ENCODE assay signal across 8 cellular contexts in the genomic region with DNA sequence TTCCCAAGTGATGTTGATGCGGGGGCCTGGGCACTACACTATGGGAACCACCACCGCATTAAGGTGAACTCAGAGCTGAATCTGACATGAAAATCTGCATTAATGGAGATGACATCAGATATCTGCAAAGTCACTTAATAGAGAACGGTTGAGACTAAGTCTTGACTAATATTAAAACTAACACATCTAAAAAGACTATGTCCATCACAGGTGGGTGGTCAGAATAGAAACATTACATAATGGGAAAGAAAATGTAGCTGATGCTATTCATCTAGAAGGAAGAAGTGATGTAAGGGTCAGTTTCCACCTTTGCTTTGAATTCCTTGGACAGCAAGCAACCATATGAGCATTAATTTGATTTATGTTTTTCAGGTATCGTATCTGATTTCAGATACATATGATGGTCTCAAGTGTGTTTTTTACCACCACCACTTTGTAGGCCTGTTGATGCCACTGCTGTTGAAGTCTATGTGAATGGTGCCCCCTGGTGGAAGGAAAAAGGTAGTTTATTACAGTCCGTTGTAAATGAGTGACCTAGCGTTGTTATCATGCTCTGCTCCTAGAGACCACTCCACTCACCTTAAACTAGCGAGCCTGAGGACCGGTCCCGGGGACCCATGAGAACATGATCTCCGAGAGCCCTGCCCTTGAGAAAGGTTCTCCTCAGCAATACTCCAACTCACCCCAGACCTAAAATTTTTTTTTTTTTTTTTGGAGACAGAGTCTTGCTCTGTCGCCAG.
DNase-seq lines count a peak whose midpoint lies in the region; ATAC-seq and TF ChIP-seq lines count a peak whose summit lies in the region.

No MANE protein-coding gene starts in this region.

- H3K9me3 Mint-ChIP-seq in naive B cell: no peaks in the 10 kb centered on the region

- H3K27ac ChIP-seq in transverse colon: no peak overlapping the region

- H3K4me3 Mint-ChIP-seq in naive B cell: peak overlapping the region in 1 of 8 donors; percentile 66

- WGBS in transverse colon (ENCODE audit: low coverage in 1 of 2), 2 donors: 43 to 48% methylated on average over 9 to 11 of the region's 11 CpGs

- DNase-seq in DMS53 treated with DMSO at 0.1 percent for 48 hours (lab: John Stamatoyannopoulos, UW; ENCODE audit: unreplicated experiment) (peak; percentile 58), NCI-H748 treated with DMSO at 0.1 percent for 48 hours (lab: John Stamatoyannopoulos, UW) (peak; percentile 61), epithelial cell of proximal tubule (ENCODE audit: low read depth) (no peak), naive B cell (peak; percentile 74), transverse colon (peak; percentile 42)
- DNase-seq in activated CD4-positive, alpha-beta T cell treated with anti-CD3 and anti-CD28 coated beads, Interleukin-2, amount 50 U/mL, for 48 hours: peak; percentile 27 to 46

- peaks cover 7 to 16% (median 8%) of the 10 kb centered on the region in 3 donors for H3K4me1 Mint-ChIP-seq in naive B cell

- peak overlapping the region in 5 of 6 donors; percentile 20 to 88 (median 71) for H3K27ac Mint-ChIP-seq in naive B cell

- no peak overlapping the region for H3K4me3 ChIP-seq in epithelial cell of proximal tubule (ENCODE audit: low read depth, low read length)
- no peak overlapping the region for H3K4me3 ChIP-seq in transverse colon

- intact Hi-C loops in transverse colon (cut with DNase I; ENCODE audit: low total_unique reads): loop anchor here (2.0 to 5.0 kb wide), 3 partner anchors 70 to 280 kb away; no protein-coding TSS in a partner anchor

- ATAC-seq in GM21367 (IDR thresholded peaks at IDR 0.05; ENCODE audit: unreplicated experiment): peak; percentile 78
- peak; percentile 50 for ATAC-seq in HG03575 (IDR thresholded peaks at IDR 0.05; ENCODE audit: extremely low read depth, insufficient number of reproducible peaks, low FRiP score, unreplicated experiment)
- ATAC-seq in naive B cell (ENCODE audit: low read depth in 2 of 2): peak; percentile 88 to 90

- peaks cover 9 to 11% of the 10 kb centered on the region in 2 donors for H3K36me3 Mint-ChIP-seq in naive B cell

- no peak for TF ChIP-seq EP300 in transverse colon (IDR thresholded peaks at IDR 0.05; ENCODE audit: low read depth)

- peak; percentile 74 for TF ChIP-seq CTCF in epithelial cell of proximal tubule (conservative IDR thresholded peaks at IDR 0.05; ENCODE audit: low read depth, low read length)
- TF ChIP-seq CTCF in transverse colon (IDR thresholded peaks at IDR 0.05): peak; percentile 74 to 85 (median 79)

- no peaks in the 10 kb centered on the region for H3K9me3 ChIP-seq in transverse colon

- no peaks in the 10 kb centered on the region for H3K27me3 Mint-ChIP-seq in naive B cell

- in situ Hi-C loops in transverse colon (cut with MboI; ENCODE audit: low pct_ligation_motif_present in 1 of 4, low pct_unique_long_range_greater_than_20kb in 1 of 4, low sequenced_read_pairs in 3 of 4): loop anchor here (5.0 to 10.0 kb wide), 6 partner anchors 205 to 287 kb away; no protein-coding TSS in a partner anchor

- no peak for TF ChIP-seq POLR2A in transverse colon (IDR thresholded peaks at IDR 0.05)

- H3K27me3 ChIP-seq in transverse colon: no peaks in the 10 kb centered on the region

- no peaks in the 10 kb centered on the region for H3K36me3 ChIP-seq in transverse colon

- H3K4me1 ChIP-seq in transverse colon: no peaks in the 10 kb centered on the region
